Comparison of ENCODE assay signal across 20 cellular contexts in genomic region chr20:20482453-20482852, GRCh38.
DNase-seq lines count a peak whose midpoint lies in the region; ATAC-seq and TF ChIP-seq lines count a peak whose summit lies in the region.
"Had no signal": no experiment of that assay in that cellular context is flagged by ENCODE, and none has a peak within 500 bp of the region (broad histone marks: within the 10 kb centered on the region; RNA-seq: fewer than 3 reads in every experiment).

No MANE protein-coding gene starts in this region.

- no peak overlapping the region for H4K5ac ChIP-seq in IMR-90 (ENCODE audit: low read depth, low read length)

- H3K79me1 ChIP-seq in IMR-90 (ENCODE audit: low read depth in 1 of 2, low read length in 2 of 2), result no peaks in the 10 kb centered on the region

- dilution Hi-C loops in IMR-90 (cut with HindIII; ENCODE audit: low sequenced_read_pairs, unreplicated experiment), result no loop called here

- no peak overlapping the region for H3K4ac ChIP-seq in IMR-90 (ENCODE audit: low read depth, low read length)

- no peaks in the 10 kb centered on the region for H3K27me3 ChIP-seq in IMR-90 (ENCODE audit: control insufficient read depth, insufficient read depth, low read length)
- H3K27me3 ChIP-seq: BLaER1 had no signal

- no peak overlapping the region for H3K23ac ChIP-seq in IMR-90 (ENCODE audit: low read depth, low read length)

- H3K27ac ChIP-seq in IMR-90 (ENCODE audit: insufficient read depth, low read length), result no peak overlapping the region
- H3K27ac ChIP-seq: BLaER1 had no signal

- H2BK15ac ChIP-seq in IMR-90 (ENCODE audit: low read depth, low read length), result no peak overlapping the region

- H2BK120ac ChIP-seq in IMR-90 (ENCODE audit: low read depth, low read length), result no peak overlapping the region

- peak; percentile 32; the same call in 1 of the 2 replicates for ATAC-seq in IMR-90 (ENCODE audit: low read depth)
- no peak for ATAC-seq in HG03432 (IDR thresholded peaks at IDR 0.05; ENCODE audit: unreplicated experiment)
- ATAC-seq: CD8-positive, alpha-beta T cell; GM23338; K562 had no signal

- no peak for DNase-seq in activated CD4-positive, alpha-beta memory T cell treated with anti-CD3 and anti-CD28 coated beads for 36 hours
- no peak for DNase-seq in activated CD4-positive, alpha-beta memory T cell treated with anti-CD3 and anti-CD28 coated beads, Interleukin-2, amount 10 ng/mL, durations not matched to agents 7 days and 5 days
- DNase-seq in IMR-90 (no peak), kidney tubule cell (ENCODE audit: low spot score) (peak; percentile 24), renal cortical epithelial cell (ENCODE audit: low read depth) (peak; percentile 47), nucleus accumbens (lab: John Stamatoyannopoulos, UW) (no peak)
- DNase-seq: CD8-positive, alpha-beta T cell; DMS79; HCEC 1CT; NCI-H1417; NCI-H187 treated with DMSO at 0.1 percent for 48 hours; NCI-H226; NCI-H524; NCI-H82; OCI-M1; Right ventricle myocardium superior had no signal

- no peak overlapping the region for H4K8ac ChIP-seq in IMR-90 (ENCODE audit: low read depth in 2 of 2, low read length in 2 of 2)

- POLR2A ChIA-PET in activated CD4-positive, alpha-beta memory T cell treated with anti-CD3 and anti-CD28 coated beads for 36 hours (lab: Charles Lee), result no interaction called here
- POLR2A ChIA-PET in activated CD4-positive, alpha-beta memory T cell treated with anti-CD3 and anti-CD28 coated beads, Interleukin-2, amount 10 ng/mL, durations not matched to agents 7 days and 5 days (lab: Charles Lee), result no interaction called here
- POLR2A ChIA-PET in IMR-90 (lab: Charles Lee; ENCODE audit: unreplicated experiment), result no interaction called here

- intact Hi-C loops in activated CD4-positive, alpha-beta memory T cell treated with anti-CD3 and anti-CD28 coated beads for 36 hours (cut with micrococcal nuclease), result no loop called here
- intact Hi-C loops in IMR-90 (cut with micrococcal nuclease), result no loop called here

- TF ChIP-seq POLR2A in IMR-90 (IDR thresholded peaks at IDR 0.05; ENCODE audit: low read depth, low read length), result no peak

- H2BK5ac ChIP-seq in IMR-90 (ENCODE audit: low read depth, low read length, poor library complexity, severe bottlenecking), result no peak overlapping the region

- H3K9me3 Mint-ChIP-seq in activated CD4-positive, alpha-beta memory T cell treated with anti-CD3 and anti-CD28 coated beads for 36 hours, result no peaks in the 10 kb centered on the region
- no peaks in the 10 kb centered on the region for H3K9me3 Mint-ChIP-seq in activated CD4-positive, alpha-beta memory T cell treated with anti-CD3 and anti-CD28 coated beads, Interleukin-2, amount 10 ng/mL, durations not matched to agents 7 days and 5 days
- H3K9me3 Mint-ChIP-seq: CD8-positive, alpha-beta T cell; GM23338 had no signal

- TF ChIP-seq RAD21 in IMR-90 (IDR thresholded peaks at IDR 0.05; ENCODE audit: low read length), result no peak

- TF ChIP-seq CTCF in IMR-90 (conservative IDR thresholded peaks at IDR 0.05; ENCODE audit: low read depth, low read length), result no peak

- H3K4me2 ChIP-seq in IMR-90 (ENCODE audit: low read depth, low read length), result no peak overlapping the region
- H3K4me2 ChIP-seq: BLaER1, GM23338 had no signal

- no peak overlapping the region for H3K4me3 Mint-ChIP-seq in activated CD4-positive, alpha-beta memory T cell treated with anti-CD3 and anti-CD28 coated beads for 36 hours
- no peak overlapping the region for H3K4me3 Mint-ChIP-seq in activated CD4-positive, alpha-beta memory T cell treated with anti-CD3 and anti-CD28 coated beads, Interleukin-2, amount 10 ng/mL, durations not matched to agents 7 days and 5 days
- H3K4me3 Mint-ChIP-seq: CD8-positive, alpha-beta T cell; GM23338 had no signal

- no peak overlapping the region for H4K91ac ChIP-seq in IMR-90 (ENCODE audit: insufficient read depth, low read depth, low read length)

- H3K4me1 ChIP-seq in IMR-90 (ENCODE audit: control insufficient read depth, insufficient read depth, low read length), result peaks cover 7% of the 10 kb centered on the region
- H3K4me1 ChIP-seq: BLaER1 had no signal

- H3K36me3 Mint-ChIP-seq in activated CD4-positive, alpha-beta memory T cell treated with anti-CD3 and anti-CD28 coated beads for 36 hours, result peaks cover 15% of the 10 kb centered on the region
- H3K36me3 Mint-ChIP-seq in activated CD4-positive, alpha-beta memory T cell treated with anti-CD3 and anti-CD28 coated beads, Interleukin-2, amount 10 ng/mL, durations not matched to agents 7 days and 5 days (ENCODE audit: low read depth), result peaks cover 12% of the 10 kb centered on the region

- H3K27me3 Mint-ChIP-seq in activated CD4-positive, alpha-beta memory T cell treated with anti-CD3 and anti-CD28 coated beads for 36 hours, result no peaks in the 10 kb centered on the region
- no peaks in the 10 kb centered on the region for H3K27me3 Mint-ChIP-seq in activated CD4-positive, alpha-beta memory T cell treated with anti-CD3 and anti-CD28 coated beads, Interleukin-2, amount 10 ng/mL, durations not matched to agents 7 days and 5 days

- H3K18ac ChIP-seq in IMR-90 (ENCODE audit: low read depth, low read length), result no peak overlapping the region

- no peak overlapping the region for H3K9ac ChIP-seq in IMR-90 (ENCODE audit: low read depth, low read length)
- H3K9ac ChIP-seq: BLaER1 had no signal

- H3K36me3 ChIP-seq in IMR-90 (ENCODE audit: control insufficient read depth, insufficient read depth, low read length), result no peaks in the 10 kb centered on the region

- H4K20me1 ChIP-seq in IMR-90 (ENCODE audit: insufficient read depth, low read length), result no peaks in the 10 kb centered on the region
- H4K20me1 ChIP-seq: BLaER1 had no signal

- peaks cover 58% of the 10 kb centered on the region for H3K4me1 Mint-ChIP-seq in activated CD4-positive, alpha-beta memory T cell treated with anti-CD3 and anti-CD28 coated beads for 36 hours (ENCODE audit: low read depth)
- no peaks in the 10 kb centered on the region for H3K4me1 Mint-ChIP-seq in activated CD4-positive, alpha-beta memory T cell treated with anti-CD3 and anti-CD28 coated beads, Interleukin-2, amount 10 ng/mL, durations not matched to agents 7 days and 5 days

- no peak overlapping the region for H3K14ac ChIP-seq in IMR-90 (replicated peaks; ENCODE audit: low read depth, low read length)

- in situ Hi-C loops in IMR-90 (cut with MboI; ENCODE audit: low sequenced_read_pairs), result no loop called here

- peaks cover 3% of the 10 kb centered on the region; the same call in 1 of the 2 replicates for H3K9me1 ChIP-seq in IMR-90 (ENCODE audit: insufficient read depth, low read length)

- no peak overlapping the region for H2AK5ac ChIP-seq in IMR-90 (ENCODE audit: low read depth, low read length)

- CTCF ChIA-PET in activated CD4-positive, alpha-beta memory T cell treated with anti-CD3 and anti-CD28 coated beads for 36 hours (lab: Charles Lee), result interaction anchor here (1.2 kb wide), 1 partner anchor 41 kb away, joined by 3 read pairs; no protein-coding TSS in a partner anchor
- CTCF ChIA-PET in activated CD4-positive, alpha-beta memory T cell treated with anti-CD3 and anti-CD28 coated beads, Interleukin-2, amount 10 ng/mL, durations not matched to agents 7 days and 5 days (lab: Charles Lee), result no interaction called here
- CTCF ChIA-PET in IMR-90 (lab: Yijun Ruan, JAX), result no interaction called here

- H3K9me3 ChIP-seq in IMR-90 (ENCODE audit: control insufficient read depth, insufficient read depth, low read length), result no peaks in the 10 kb centered on the region
- H3K9me3 ChIP-seq: BLaER1 had no signal

- no peak overlapping the region for H2BK20ac ChIP-seq in IMR-90 (ENCODE audit: low read depth, low read length)

- no peak overlapping the region for H2AK9ac ChIP-seq in IMR-90 (replicated peaks; ENCODE audit: low read depth, low read length, poor library complexity)

- no peak overlapping the region for H3K4me3 ChIP-seq in IMR-90 (ENCODE audit: insufficient read depth, low read depth, low read length)
- H3K4me3 ChIP-seq: BLaER1, GM23338, K562 had no signal

- no TSS peak for BruUV-seq in IMR-90 (replicated peaks; lab: Mats Ljungman, UMichigan)

- H3K56ac ChIP-seq in IMR-90 (ENCODE audit: extremely low read depth, insufficient read depth, low read length), result no peak overlapping the region

- WGBS in IMR-90 (ENCODE audit: extremely low coverage in 2 of 2, insufficient read length in 1 of 2), 2 experiments, result 100% methylated on average over 1 of the region's 4 CpGs; no CpG with 5 or more reads in 1 of the 2 experiments

- no peak overlapping the region for H2AFZ ChIP-seq in IMR-90 (replicated peaks; ENCODE audit: low read length, poor library complexity)
- H2AFZ ChIP-seq: GM23338 had no signal

- H3K27ac Mint-ChIP-seq in activated CD4-positive, alpha-beta memory T cell treated with anti-CD3 and anti-CD28 coated beads for 36 hours, result peak overlapping the region; percentile 1
- no peak overlapping the region for H3K27ac Mint-ChIP-seq in activated CD4-positive, alpha-beta memory T cell treated with anti-CD3 and anti-CD28 coated beads, Interleukin-2, amount 10 ng/mL, durations not matched to agents 7 days and 5 days
- H3K27ac Mint-ChIP-seq: CD8-positive, alpha-beta T cell; GM23338 had no signal

TF ChIP-seq in IMR-90, 13 proteins besides CTCF, POLR2A, EP300 and RAD21:
- no peak for TF ChIP-seq USF2 (IDR thresholded peaks at IDR 0.05; ENCODE audit: low read depth, low read length)
- TF ChIP-seq MAZ (IDR thresholded peaks at IDR 0.05; ENCODE audit: borderline replicate concordance, low read depth, low read length), result no peak
- no peak for TF ChIP-seq MAFK (IDR thresholded peaks at IDR 0.05; ENCODE audit: low read depth, low read length)
- no peak for TF ChIP-seq CEBPB (IDR thresholded peaks at IDR 0.05; ENCODE audit: low read depth, low read length)
- TF ChIP-seq NFE2L2 (IDR thresholded peaks at IDR 0.05; ENCODE audit: low read depth, low read length), result no peak

Comparison
In these comparisons a context has a peak if more than half of its experiments do, and no peak if none do; other contexts are left out.
1. DNase-seq: peak in kidney tubule cell (single experiment) and renal cortical epithelial cell (single experiment); none in activated CD4-positive, alpha-beta memory T cell treated with anti-CD3 and anti-CD28 coated beads for 36 hours (single experiment), activated CD4-positive, alpha-beta memory T cell treated with anti-CD3 and anti-CD28 coated beads, Interleukin-2, amount 10 ng/mL, durations not matched to agents 7 days and 5 days (single experiment), IMR-90 (single experiment) and nucleus accumbens (0 of 56).